ENCODE assay signal across 25 cellular contexts in the genomic region with DNA sequence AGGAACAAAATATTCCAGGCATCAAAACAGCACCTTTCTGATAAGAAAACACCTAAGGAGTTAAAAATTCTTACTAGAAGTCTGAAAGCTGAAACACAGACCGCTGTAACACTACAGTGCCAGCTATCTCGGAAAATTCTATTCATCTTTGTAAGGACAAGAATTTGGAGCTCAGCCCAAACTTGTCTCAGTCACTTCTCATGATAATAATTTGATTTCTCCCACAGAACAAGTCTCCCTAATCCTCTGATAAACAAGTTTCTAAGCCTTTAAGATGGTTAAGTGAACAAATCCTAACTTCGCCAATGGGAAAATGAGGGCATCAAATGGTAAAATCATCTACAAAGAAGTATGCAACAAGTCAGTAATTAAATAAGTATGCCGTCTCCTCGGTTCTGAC. TPM values are rescaled to one million over a fixed set of nuclear protein-coding genes. Genes with fewer than 3 reads are reported as not detected.
A peak's percentile ranks its signal among the peaks of the same experiment; 100 is the strongest.
DNase-seq lines count a peak whose midpoint lies in the region; ATAC-seq, FAIRE-seq and TF ChIP-seq lines count a peak whose summit lies in the region.
"Had no signal": no experiment of that assay in that cellular context is flagged by ENCODE, and none has a peak within 500 bp of the region (broad histone marks: within the 10 kb centered on the region; RNA-seq: fewer than 3 reads in every experiment).

No MANE protein-coding gene starts in this region.

- TF ChIP-seq CTCF in endothelial cell of umbilical vein (IDR thresholded peaks at IDR 0.05; ENCODE audit: extremely low read depth in 1 of 2, insufficient read depth in 1 of 2, low read depth in 1 of 2, low read length in 2 of 2) (no peak), breast epithelium (IDR thresholded peaks at IDR 0.05) (no peak)

- no peak for ATAC-seq in HG02571 (IDR thresholded peaks at IDR 0.05; ENCODE audit: unreplicated experiment)
- ATAC-seq: right lobe of liver had no signal

- H3K4me2 ChIP-seq in endothelial cell of umbilical vein (ENCODE audit: insufficient read depth, low read length): no peak overlapping the region
- H3K4me2 ChIP-seq: neural progenitor cell had no signal

- H3K9me1 ChIP-seq in endothelial cell of umbilical vein (replicated peaks; ENCODE audit: control insufficient read depth, extremely low read depth, insufficient read depth, low read length): no peaks in the 10 kb centered on the region

- POLR2A ChIA-PET in endothelial cell of umbilical vein (lab: Charles Lee): no interaction called here

- dilution Hi-C loops in endothelial cell of umbilical vein (cut with MboI; ENCODE audit: extremely low pct_ligation_motif_present, low sequenced_read_pairs): no loop called here

- CTCF ChIA-PET in endothelial cell of umbilical vein (lab: Charles Lee): interaction anchor here (1.1 kb wide), 1 partner anchor 10 kb away, joined by 3 read pairs; no protein-coding TSS in a partner anchor

- DNase-seq in DMS79 (lab: John Stamatoyannopoulos, UW) (peak; percentile 47), M059J (ENCODE audit: low read depth) (peak; percentile 42), endothelial cell of umbilical vein (ENCODE audit: low read depth, low spot score) (peak; percentile 38), iris pigment epithelial cell (ENCODE audit: low read depth) (peak; percentile 25), erythroblast (lab: John Stamatoyannopoulos, UW) (no peak), breast epithelium (ENCODE audit: low spot score in 2 of 2) (no peak)
- no peak for DNase-seq in activated T-cell treated with anti-CD3 and anti-CD28 coated beads, Interleukin-2, amount 50 U/mL, for 1 hour
- DNase-seq: activated CD4-positive, alpha-beta T cell treated with anti-CD3 and anti-CD28 coated beads for 4 hours; activated naive CD4-positive, alpha-beta T cell treated with anti-CD3 and anti-CD28 coated beads for 36 hours; CD4-positive, CD25-positive, alpha-beta regulatory T cell; central memory CD4-positive, alpha-beta T cell; dorsolateral prefrontal cortex; GDM1; HFFc6; KG1; kidney; NCI-H1417 treated with DMSO at 0.1 percent for 48 hours; NCI-H2107; right lobe of liver; T-helper 2 cell; tibial artery had no signal

- intact Hi-C loops in endothelial cell of umbilical vein (cut with micrococcal nuclease): no loop called here
- intact Hi-C loops in breast epithelium (cut with DNase I; ENCODE audit: low total_unique reads): no loop called here

- H2AFZ ChIP-seq in endothelial cell of umbilical vein (ENCODE audit: low read depth, low read length): no peak overlapping the region
- H2AFZ ChIP-seq: neural progenitor cell had no signal

- H3K27me3 ChIP-seq in endothelial cell of umbilical vein (ENCODE audit: control insufficient read depth in 2 of 2, insufficient read depth in 2 of 2, low read length in 2 of 2) (no peaks in the 10 kb centered on the region), breast epithelium (no peaks in the 10 kb centered on the region)
- H3K27me3 ChIP-seq: dorsolateral prefrontal cortex, neural progenitor cell, right lobe of liver, tibial artery had no signal

- H3K27ac ChIP-seq in endothelial cell of umbilical vein (ENCODE audit: insufficient read depth, low read depth, low read length) (no peak overlapping the region), breast epithelium (no peak overlapping the region)
- H3K27ac ChIP-seq: dorsolateral prefrontal cortex, neural progenitor cell, right lobe of liver, tibial artery had no signal

- H3K36me3 ChIP-seq in endothelial cell of umbilical vein (ENCODE audit: control insufficient read depth in 2 of 2, extremely low read depth in 1 of 2, insufficient read depth in 2 of 2, low read length in 2 of 2) (no peaks in the 10 kb centered on the region), breast epithelium (no peaks in the 10 kb centered on the region)
- H3K36me3 ChIP-seq: neural progenitor cell, right lobe of liver, tibial artery had no signal

- peaks cover 12% of the 10 kb centered on the region for H3K4me1 ChIP-seq in endothelial cell of umbilical vein (ENCODE audit: control insufficient read depth, extremely low read depth, insufficient read depth, low read length)
- no peaks in the 10 kb centered on the region for H3K4me1 ChIP-seq in breast epithelium
- H3K4me1 ChIP-seq: right lobe of liver had no signal

- H3K9me3 ChIP-seq in endothelial cell of umbilical vein (replicated peaks; ENCODE audit: control insufficient read depth, insufficient read depth, low read length) (no peaks in the 10 kb centered on the region), breast epithelium (no peaks in the 10 kb centered on the region)
- H3K9me3 ChIP-seq: right lobe of liver, tibial artery had no signal

- no peaks in the 10 kb centered on the region for H3K79me2 ChIP-seq in endothelial cell of umbilical vein (ENCODE audit: control insufficient read depth, insufficient read depth, low read length)

- H3K4me3 ChIP-seq in endothelial cell of umbilical vein (replicated peaks in 1 of 3; ENCODE audit: insufficient read depth in 1 of 3, low read depth in 1 of 3, low read length in 3 of 3) (no peak overlapping the region), breast epithelium (no peak overlapping the region)
- H3K4me3 ChIP-seq: lung, neural progenitor cell, right lobe of liver, tibial artery had no signal

- FAIRE-seq in endothelial cell of umbilical vein (lab: Jason Lieb, UNC): no peak
- FAIRE-seq: kidney, RCC 7860 had no signal

- no peaks in the 10 kb centered on the region for H4K20me1 ChIP-seq in endothelial cell of umbilical vein (replicated peaks; ENCODE audit: control insufficient read depth, extremely low read depth, insufficient read depth, low read length)

- H3K9ac ChIP-seq in endothelial cell of umbilical vein (replicated peaks; ENCODE audit: extremely low read depth, insufficient read depth, low read length): no peak overlapping the region
- H3K9ac ChIP-seq: neural progenitor cell had no signal

- no TSS peak for BruUV-seq in endothelial cell of umbilical vein (replicated peaks; lab: Mats Ljungman, UMichigan)

- TF ChIP-seq POLR2A in endothelial cell of umbilical vein (IDR thresholded peaks at IDR 0.05; ENCODE audit: low read depth, low read length) (no peak), erythroblast (IDR thresholded peaks at IDR 0.05; ENCODE audit: low read length) (no peak), breast epithelium (IDR thresholded peaks at IDR 0.05) (no peak)

TF ChIP-seq in endothelial cell of umbilical vein, 7 proteins besides CTCF, POLR2A, EP300 and RAD21:
- TF ChIP-seq, protein P1, sequence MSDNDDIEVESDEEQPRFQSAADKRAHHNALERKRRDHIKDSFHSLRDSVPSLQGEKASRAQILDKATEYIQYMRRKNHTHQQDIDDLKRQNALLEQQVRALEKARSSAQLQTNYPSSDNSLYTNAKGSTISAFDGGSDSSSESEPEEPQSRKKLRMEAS (IDR thresholded peaks at IDR 0.05; ENCODE audit: insufficient read depth, insufficient read length): no peak
- TF ChIP-seq POLR2AphosphoS5 (IDR thresholded peaks at IDR 0.05; ENCODE audit: insufficient read depth, low read depth, low read length): no peak
- TF ChIP-seq MYC (IDR thresholded peaks at IDR 0.05; ENCODE audit: low read depth, low read length): no peak
- TF ChIP-seq JUN (IDR thresholded peaks at IDR 0.05; ENCODE audit: borderline replicate concordance, insufficient read depth, insufficient read length, low read depth): no peak
- TF ChIP-seq EZH2 (IDR thresholded peaks at IDR 0.05; ENCODE audit: borderline replicate concordance, low read depth, low read length, severe bottlenecking): no peak
- TF ChIP-seq FOS (IDR thresholded peaks at IDR 0.05; ENCODE audit: borderline replicate concordance, insufficient read depth, low read length): no peak
- no peak for TF ChIP-seq GATA2 (IDR thresholded peaks at IDR 0.05; ENCODE audit: insufficient read depth, insufficient read length, low read depth, low read length)
TF ChIP-seq in endothelial cell of umbilical vein: peak in this region for 0.

RNA-seq across cellular contexts. Expression of a gene that starts 59.9 kb away (rescaled TPM):
- total RNA-seq in M059J (2014; rRNA removed; shearing (Covaris generic)): 25.5 and 45.0 TPM in 2 replicates
- total RNA-seq in endothelial cell of umbilical vein: 12.8 and 14.2 TPM in 2 replicates
- 3.6 TPM in 2 replicates for polyA plus RNA-seq in endothelial cell of umbilical vein
- 3.5 and 3.7 TPM in 2 replicates for polyA plus RNA-seq in endothelial cell of umbilical vein (2011; cell fraction: cytosol; rRNA removed)
- 10.2 and 11.9 TPM in 2 replicates for polyA plus RNA-seq in endothelial cell of umbilical vein (2011; cell fraction: nucleus; rRNA removed)
- 6.8 and 9.4 TPM in 2 replicates for polyA plus RNA-seq in endothelial cell of umbilical vein (2012)
- polyA minus RNA-seq in endothelial cell of umbilical vein: 9.0 and 15.3 TPM in 2 replicates
- 0.72 TPM for polyA minus RNA-seq in endothelial cell of umbilical vein (2011; cell fraction: cytosol; rRNA and poly(A)+ RNA removed)
- 15.0 and 18.6 TPM in 2 replicates for polyA minus RNA-seq in endothelial cell of umbilical vein (2011; cell fraction: nucleus; rRNA and poly(A)+ RNA removed)
- total RNA-seq in breast epithelium: 10 to 100 TPM; 16.3 to 46.9 (median 35.9) TPM
- polyA plus RNA-seq: CD4-positive, CD25-positive, alpha-beta regulatory T cell had no signal

Comparison
In these comparisons a context has a peak if more than half of its experiments do, and no peak if none do; other contexts are left out.
1. DNase-seq: peak in DMS79 (single experiment), M059J (single experiment), endothelial cell of umbilical vein (single experiment) and iris pigment epithelial cell (single experiment); none in erythroblast (0 of 2), breast epithelium (0 of 2) and activated T-cell treated with anti-CD3 and anti-CD28 coated beads, Interleukin-2, amount 50 U/mL, for 1 hour (single experiment).